Comparison of ENCODE assay signal across 1 cellular context in genomic region chr3:32844322-32844654, GRCh38.
TF ChIP-seq lines count a peak whose summit lies in the region.

No MANE protein-coding gene starts in this region.

TF ChIP-seq in K562, 482 proteins besides CTCF, POLR2A, EP300 and RAD21 (continued from another document):
- no peak for TF ChIP-seq ELK1 (CRISPR knock-in tag; IDR thresholded peaks at IDR 0.05)
- no peak for TF ChIP-seq HDAC3 (IDR thresholded peaks at IDR 0.05; ENCODE audit: borderline replicate concordance, partially characterized antibody)
TF ChIP-seq in K562: peak in this region for 1.
